4 cellular contexts compared by ENCODE assay signal in the genomic region with DNA sequence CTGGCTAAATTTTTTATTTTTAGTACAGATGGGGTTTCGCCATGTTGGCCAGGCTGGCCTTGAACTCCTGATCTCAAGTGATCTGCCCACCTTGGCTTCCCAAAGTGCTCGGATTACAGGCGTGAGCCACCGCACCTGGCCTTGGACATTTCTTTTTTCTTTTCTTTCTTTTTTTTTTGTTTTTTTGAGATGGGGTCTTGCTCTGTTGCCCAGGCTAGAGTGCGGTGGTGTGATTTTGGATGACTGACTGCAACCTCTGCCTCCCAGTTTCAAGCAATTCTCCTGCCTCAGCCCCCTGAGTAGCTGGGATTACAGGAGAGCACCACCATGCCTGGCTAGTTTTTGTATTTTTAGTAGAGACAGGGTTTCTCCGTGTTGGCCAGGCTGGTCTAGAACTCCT. TPM values are rescaled to one million over a fixed set of nuclear protein-coding genes. Genes with fewer than 3 reads are reported as not detected.
"Had no signal": no experiment of that assay in that cellular context is flagged by ENCODE, and none has a peak within 500 bp of the region (broad histone marks: within the 10 kb centered on the region; RNA-seq: fewer than 3 reads in every experiment).

No MANE protein-coding gene starts in this region.

RNA-seq across cellular contexts. Expression of gene DLX2, which starts 11.5 kb away (rescaled TPM):
- total RNA-seq: H7, H9 had no signal
- polyA plus RNA-seq: H1 had no signal

RNA-seq across cellular contexts. Expression of gene DLX1, which starts 28.9 kb away (rescaled TPM):
- total RNA-seq: GM23338, H1, H7, H9 had no signal
- polyA plus RNA-seq: GM23338 had no signal
